9 cellular contexts compared by ENCODE assay signal in genomic region chr12:95848575-95849388, GRCh38. TPM values are rescaled to one million over a fixed set of nuclear protein-coding genes. Genes with fewer than 3 reads are reported as not detected.
A peak's percentile ranks its signal among the peaks of the same experiment; 100 is the strongest.
DNase-seq lines count a peak whose midpoint lies in the region; ATAC-seq and TF ChIP-seq lines count a peak whose summit lies in the region.
"Had no signal": no experiment of that assay in that cellular context is flagged by ENCODE, and none has a peak within 500 bp of the region (broad histone marks: within the 10 kb centered on the region; RNA-seq: fewer than 3 reads in every experiment).

No MANE protein-coding gene starts in this region.

- POLR2A ChIA-PET in PC-3 (lab: Charles Lee; ENCODE audit: unreplicated experiment) = no interaction called here

- no peaks in the 10 kb centered on the region for H3K27me3 ChIP-seq in GM23338 (ENCODE audit: insufficient read depth)
- H3K27me3 ChIP-seq in PC-3 (ENCODE audit: low read length) = no peaks in the 10 kb centered on the region

- intact Hi-C loops in PC-3 (cut with micrococcal nuclease) = loop anchor here (1.0 kb wide), 2 partner anchors 28 to 266 kb away; no protein-coding TSS in a partner anchor

- ATAC-seq in GM23338 = peak; percentile 65
- peak; percentile 94 for ATAC-seq in PC-3
- ATAC-seq in HG03571 (IDR thresholded peaks at IDR 0.05; ENCODE audit: unreplicated experiment) = no peak
- ATAC-seq in GM18873 (IDR thresholded peaks at IDR 0.05; ENCODE audit: low FRiP score, unreplicated experiment) = no peak
- no peak for ATAC-seq in activated T-cell treated with anti-CD3 and anti-CD28 coated beads, Interleukin-2, amount 50 U/mL, for 4 hours

- in situ Hi-C loops in ACHN (cut with HindIII; ENCODE audit: low pct_ligation_motif_present, low pct_unique_long_range_greater_than_20kb, low sequenced_read_pairs) = no loop called here

- H3K9me3 ChIP-seq in PC-3 (ENCODE audit: low read length) = no peaks in the 10 kb centered on the region

- no peak overlapping the region for H3K27ac ChIP-seq in GM23338 (ENCODE audit: low read depth)
- no peak overlapping the region for H3K27ac ChIP-seq in PC-3 (ENCODE audit: low read length)

- H3K4me1 Mint-ChIP-seq in GM23338 = peaks cover 5% of the 10 kb centered on the region; the same call in 2 of the 3 replicates
- H3K4me1 Mint-ChIP-seq in activated T-cell treated with anti-CD3 and anti-CD28 coated beads, Interleukin-2, amount 50 U/mL, for 4 hours (ENCODE audit: low read depth) = peaks cover 10% of the 10 kb centered on the region
- peaks cover 6% of the 10 kb centered on the region for H3K4me1 Mint-ChIP-seq in T-helper 2 cell treated with Interferon-gamma antibody and Interleukin-4, amounts not matched to agents 5 μg/mL and 100 μg/mL, for 36 hours (ENCODE audit: low read depth)

- no peak overlapping the region for H3K9ac ChIP-seq in PC-3 (ENCODE audit: low read length)

- no peak overlapping the region for H3K4me3 Mint-ChIP-seq in GM23338
- H3K4me3 Mint-ChIP-seq in activated T-cell treated with anti-CD3 and anti-CD28 coated beads, Interleukin-2, amount 50 U/mL, for 4 hours = no peak overlapping the region
- H3K4me3 Mint-ChIP-seq in T-helper 2 cell treated with Interferon-gamma antibody and Interleukin-4, amounts not matched to agents 5 μg/mL and 100 μg/mL, for 36 hours = no peak overlapping the region

- no peaks in the 10 kb centered on the region for H3F3A ChIP-seq in GM23338 (replicated peaks; ENCODE audit: low read depth)
- no peaks in the 10 kb centered on the region for H3F3A ChIP-seq in PC-3 (ENCODE audit: low read length, unreplicated experiment)

- H3K36me3 ChIP-seq in GM23338 (ENCODE audit: insufficient read depth) = no peaks in the 10 kb centered on the region
- no peaks in the 10 kb centered on the region for H3K36me3 ChIP-seq in PC-3 (ENCODE audit: low read depth, low read length)

- H2AFZ ChIP-seq in GM23338 (peak overlapping the region; percentile 16; the same call in 1 of the 2 replicates), PC-3 (ENCODE audit: low read length) (0 out of 2 replicates have a peak overlapping the region, but pooled peaks have one; percentile 31)

- DNase-seq in ACHN (peak; percentile 87), GM23338 (ENCODE audit: low spot score) (peak; percentile 56), PC-3 (peak; percentile 67), iris pigment epithelial cell (ENCODE audit: low read depth) (peak; percentile 39)
- DNase-seq in activated T-cell treated with anti-CD3 and anti-CD28 coated beads, Interleukin-2, amount 50 U/mL, for 4 hours = no peak
- no peak for DNase-seq in T-helper 2 cell treated with Interferon-gamma antibody and Interleukin-4, amounts not matched to agents 5 μg/mL and 100 μg/mL, for 36 hours (ENCODE audit: low spot score)

- TF ChIP-seq CTCF in GM23338 (conservative IDR thresholded peaks at IDR 0.05; ENCODE audit: low read depth in 2 of 2) (peak; percentile 40 to 68), PC-3 (conservative IDR thresholded peaks at IDR 0.05; ENCODE audit: low read depth, low read length) (peak; percentile 71)

- H3K9me3 Mint-ChIP-seq in GM23338 = no peaks in the 10 kb centered on the region
- no peaks in the 10 kb centered on the region for H3K9me3 Mint-ChIP-seq in activated T-cell treated with anti-CD3 and anti-CD28 coated beads, Interleukin-2, amount 50 U/mL, for 4 hours
- H3K9me3 Mint-ChIP-seq in T-helper 2 cell treated with Interferon-gamma antibody and Interleukin-4, amounts not matched to agents 5 μg/mL and 100 μg/mL, for 36 hours = no peaks in the 10 kb centered on the region

- H4K20me1 ChIP-seq in GM23338 (replicated peaks; ENCODE audit: insufficient read depth) (no peaks in the 10 kb centered on the region), PC-3 (ENCODE audit: low read length) (no peaks in the 10 kb centered on the region)

- CTCF ChIA-PET in PC-3 (lab: Charles Lee) = interaction anchor here (0.6 to 0.7 kb wide), 2 partner anchors 15 to 110 kb away, joined by 3 to 5 read pairs; no protein-coding TSS in a partner anchor

- H3K4me2 ChIP-seq in GM23338 (no peak overlapping the region), PC-3 (ENCODE audit: low read length) (no peak overlapping the region)

- no TSS peak for BruUV-seq in PC-3 (replicated peaks; lab: Mats Ljungman, UMichigan)

- H3K4me1 ChIP-seq in GM23338 (ENCODE audit: insufficient read depth) (0 out of 2 replicates have a peak, but pooled peaks cover 7% of the 10 kb centered on the region), PC-3 (ENCODE audit: insufficient read depth, low read length) (no peaks in the 10 kb centered on the region)

- no peak overlapping the region for H3K27ac Mint-ChIP-seq in GM23338
- H3K27ac Mint-ChIP-seq in T-helper 2 cell treated with Interferon-gamma antibody and Interleukin-4, amounts not matched to agents 5 μg/mL and 100 μg/mL, for 36 hours = no peak overlapping the region

- H3K27me3 Mint-ChIP-seq in GM23338 (ENCODE audit: insufficient read depth, low read depth, poor library complexity) = peaks cover 3% of the 10 kb centered on the region
- H3K27me3 Mint-ChIP-seq in activated T-cell treated with anti-CD3 and anti-CD28 coated beads, Interleukin-2, amount 50 U/mL, for 4 hours (ENCODE audit: low read depth) = peaks cover 21% of the 10 kb centered on the region
- H3K27me3 Mint-ChIP-seq in T-helper 2 cell treated with Interferon-gamma antibody and Interleukin-4, amounts not matched to agents 5 μg/mL and 100 μg/mL, for 36 hours (ENCODE audit: low read depth) = peaks cover 23% of the 10 kb centered on the region

- no peaks in the 10 kb centered on the region for H3K9me2 ChIP-seq in GM23338 (ENCODE audit: insufficient read depth)
- H3K9me2 ChIP-seq in PC-3 (replicated peaks; ENCODE audit: low read length) = no peaks in the 10 kb centered on the region

- H3K79me2 ChIP-seq in GM23338 (replicated peaks; ENCODE audit: insufficient read depth) (no peaks in the 10 kb centered on the region), PC-3 (ENCODE audit: low read length) (no peaks in the 10 kb centered on the region)

- H3K36me3 Mint-ChIP-seq in GM23338 (ENCODE audit: low read depth) = no peaks in the 10 kb centered on the region
- H3K36me3 Mint-ChIP-seq in activated T-cell treated with anti-CD3 and anti-CD28 coated beads, Interleukin-2, amount 50 U/mL, for 4 hours (ENCODE audit: insufficient read depth) = no peaks in the 10 kb centered on the region
- H3K36me3 Mint-ChIP-seq in T-helper 2 cell treated with Interferon-gamma antibody and Interleukin-4, amounts not matched to agents 5 μg/mL and 100 μg/mL, for 36 hours (ENCODE audit: low read depth) = no peaks in the 10 kb centered on the region

- no peak overlapping the region for H3K4me3 ChIP-seq in GM23338
- H3K4me3 ChIP-seq in PC-3 (ENCODE audit: low read length) = no peak overlapping the region

RNA-seq across cellular contexts. Expression of gene SNRPF, which starts 10.0 kb away (rescaled TPM):
- 31.1 and 35.4 TPM in 2 replicates for total RNA-seq in GM23338 (2014; rRNA removed; shearing (Covaris generic))
- polyA plus RNA-seq in GM23338 (2016; fragmentation: Nextera tagmentation; extraction: Ambion mirVana) = 458 and 475 TPM in 2 replicates
- total RNA-seq in PC-3 (2014; rRNA removed) = 47.4 and 47.5 TPM in 2 replicates
- total RNA-seq in activated T-cell treated with anti-CD3 and anti-CD28 coated beads, Interleukin-2, amount 50 U/mL, for 4 hours = 10 to 100 TPM; 70.3 to 81.5 (median 79.7) TPM

RNA-seq across cellular contexts. Expression of gene NTN4, which starts 58.2 kb away (rescaled TPM):
- 3.3 and 3.8 TPM in 2 replicates for total RNA-seq in GM23338 (2014; rRNA removed; shearing (Covaris generic))
- polyA plus RNA-seq in GM23338 (2016; fragmentation: Nextera tagmentation; extraction: Ambion mirVana) = 0.89 and 1.5 TPM in 2 replicates
- 39.6 and 40.3 TPM in 2 replicates for total RNA-seq in PC-3 (2014; rRNA removed)
- total RNA-seq in activated T-cell treated with anti-CD3 and anti-CD28 coated beads, Interleukin-2, amount 50 U/mL, for 4 hours = under 1 TPM; 0.13 to 0.16 (median 0.16) TPM
- total RNA-seq: T-helper 2 cell treated with Interferon-gamma antibody and Interleukin-4, amounts not matched to agents 100 ng/mL and 5 ng/mL, for 36 hours had no signal

Comparison
In these comparisons a context has a peak if more than half of its experiments do, and no peak if none do; other contexts are left out.
1. DNase-seq: peak in ACHN (single experiment), GM23338 (single experiment), PC-3 (single experiment) and iris pigment epithelial cell (single experiment); none in activated T-cell treated with anti-CD3 and anti-CD28 coated beads, Interleukin-2, amount 50 U/mL, for 4 hours (single experiment) and T-helper 2 cell treated with Interferon-gamma antibody and Interleukin-4, amounts not matched to agents 5 μg/mL and 100 μg/mL, for 36 hours (single experiment).
2. ATAC-seq: peak in GM23338 (single experiment) and PC-3 (single experiment); none in HG03571 (single experiment), GM18873 (single experiment) and activated T-cell treated with anti-CD3 and anti-CD28 coated beads, Interleukin-2, amount 50 U/mL, for 4 hours (0 of 2).